17 cellular contexts compared by ENCODE assay signal in genomic region chr1:31640964-31641363, GRCh38. TPM values are rescaled to one million over a fixed set of nuclear protein-coding genes. Genes with fewer than 3 reads are reported as not detected.
DNase-seq lines count a peak whose midpoint lies in the region; ATAC-seq, FAIRE-seq and TF ChIP-seq lines count a peak whose summit lies in the region.
"Had no signal": no experiment of that assay in that cellular context is flagged by ENCODE, and none has a peak within 500 bp of the region (broad histone marks: within the 10 kb centered on the region; RNA-seq: fewer than 3 reads in every experiment).

No MANE protein-coding gene starts in this region.

- TF ChIP-seq CTCF in HepG2 (CRISPR knock-in tag; IDR thresholded peaks at IDR 0.05) = no peak
- no peak for TF ChIP-seq CTCF in right lobe of liver (IDR thresholded peaks at IDR 0.05)
- no peak for TF ChIP-seq CTCF in lung (IDR thresholded peaks at IDR 0.05; ENCODE audit: control extremely low read depth, extremely low read depth)
- TF ChIP-seq CTCF in thyroid gland (IDR thresholded peaks at IDR 0.05) = peak in 2 of 6 experiments; percentile 42 to 57

- no peak for FAIRE-seq in HepG2 (lab: Jason Lieb, UNC)
- FAIRE-seq: H54 had no signal

- H3K27ac ChIP-seq in HepG2 (ENCODE audit: extremely low read length, insufficient read depth, low read length) = no peak overlapping the region
- no peak overlapping the region for H3K27ac ChIP-seq in right lobe of liver
- H3K27ac ChIP-seq in lung (ENCODE audit: low read depth in 1 of 2, low read length in 1 of 2) = peak overlapping the region; percentile 47 to 68
- peak overlapping the region; percentile 91 to 99 (median 98) for H3K27ac ChIP-seq in thyroid gland

- CTCF ChIA-PET in HepG2 (lab: Yijun Ruan, JAX; ENCODE audit: low intra/inter-chr PET ratio, low total read pairs) = no interaction called here

- H3K4me1 ChIP-seq in HepG2 (ENCODE audit: insufficient read depth, low read length) (peaks cover 42% of the 10 kb centered on the region), right lobe of liver (peaks cover 0 to 18% (median 0%) of the 10 kb centered on the region in 4 donors), lung (ENCODE audit: control insufficient read depth in 2 of 2, insufficient read depth in 2 of 2, low read length in 2 of 2) (peaks cover 15 to 30% of the 10 kb centered on the region in 2 donors), thyroid gland (peaks cover 76 to 82% of the 10 kb centered on the region in 2 donors)

- BruUV-seq in HepG2 (replicated peaks; lab: Mats Ljungman, UMichigan) = no TSS peak

- peaks cover 17% of the 10 kb centered on the region for H3K4me1 Mint-ChIP-seq in activated T-helper 1 cell treated with anti-CD3 and anti-CD28 coated beads, Interleukin-12 subunit alpha, Interleukin-12 subunit beta, Interleukin-2, Interleukin-4 antibody, amounts not matched to agents 30 ng/mL and 10 ng/mL and 1 ng/mL, durations not matched to agents 14 hours and 24 hours and 36 hours (ENCODE audit: low read depth)

- intact Hi-C loops in HepG2 (cut with micrococcal nuclease; ENCODE audit: unreplicated experiment) = no loop called here
- intact Hi-C loops in right lobe of liver (cut with DNase I) = no loop called here
- intact Hi-C loops in thyroid gland (cut with DNase I) = no loop called here
- intact Hi-C loops in activated T-helper 1 cell treated with anti-CD3 and anti-CD28 coated beads, Interleukin-12 subunit alpha, Interleukin-12 subunit beta, Interleukin-2, Interleukin-4 antibody, amounts not matched to agents 30 ng/mL and 10 ng/mL and 1 ng/mL, durations not matched to agents 14 hours and 24 hours and 36 hours (cut with micrococcal nuclease) = loop anchor here (10.0 kb wide), 3 partner anchors 294 to 886 kb away; partner anchors contain the start of genes LAPTM5, PTP4A2 and PUM1

- TF ChIP-seq EP300 in HepG2 (IDR thresholded peaks at IDR 0.05; ENCODE audit: low read depth in 2 of 2, low read length in 2 of 2) = no peak
- TF ChIP-seq EP300 in HepG2 (CRISPR knock-in tag; IDR thresholded peaks at IDR 0.05; ENCODE audit: borderline replicate concordance) = no peak

- no peak overlapping the region for H3K9ac ChIP-seq in HepG2 (ENCODE audit: insufficient read depth, low read depth, low read length)
- H3K9ac ChIP-seq: SK-N-SH had no signal

- H3K9me3 ChIP-seq in HepG2 (ENCODE audit: low read length) = no peaks in the 10 kb centered on the region
- H3K9me3 ChIP-seq in right lobe of liver = no peaks in the 10 kb centered on the region
- no peaks in the 10 kb centered on the region for H3K9me3 ChIP-seq in lung (ENCODE audit: control insufficient read depth in 2 of 2, insufficient read depth in 1 of 2, low read length in 1 of 2)
- H3K9me3 ChIP-seq in thyroid gland = no peaks in the 10 kb centered on the region
- H3K9me3 ChIP-seq: SK-N-SH had no signal

- POLR2A ChIA-PET in HepG2 (lab: Yijun Ruan, JAX) = no interaction called here

- TF ChIP-seq POLR2A in HepG2 (IDR thresholded peaks at IDR 0.05; ENCODE audit: insufficient read depth in 1 of 2, low read depth in 2 of 2, low read length in 2 of 2) (no peak), right lobe of liver (IDR thresholded peaks at IDR 0.05) (no peak), thyroid gland (IDR thresholded peaks at IDR 0.05) (peak in 1 of 2 donors; percentile 80)

- DNase-seq in HepG2 (ENCODE audit: low spot score) (no peak), right lobe of liver (no peak), cerebellar cortex (ENCODE audit: low spot score) (peak; percentile 18), lung (ENCODE audit: low spot score) (no peak), thyroid gland (peak; percentile 58 to 59)
- no peak for DNase-seq in activated T-helper 1 cell treated with anti-CD3 and anti-CD28 coated beads, Interleukin-12 subunit alpha, Interleukin-12 subunit beta, Interleukin-2, Interleukin-4 antibody, amounts not matched to agents 30 ng/mL and 10 ng/mL and 1 ng/mL, durations not matched to agents 14 hours and 24 hours and 36 hours (ENCODE audit: low spot score)
- DNase-seq: CD4-positive, alpha-beta T cell; MV-4-11; NCI-H1417 treated with DMSO at 0.1 percent for 48 hours; NCI-H2029 treated with DMSO at 0.1 percent for 48 hours; NCI-H2227 treated with DMSO at 0.1 percent for 48 hours; NCI-H526 treated with DMSO at 0.1 percent for 48 hours; PC-3; SK-N-SH had no signal

- H3K79me2 ChIP-seq in HepG2 (ENCODE audit: insufficient read depth, low read length) = peaks cover 71% of the 10 kb centered on the region

- H2AFZ ChIP-seq in HepG2 (ENCODE audit: low read length) = no peak overlapping the region

- H3K36me3 ChIP-seq in HepG2 (replicated peaks in 1 of 2; ENCODE audit: control insufficient read depth in 1 of 2, insufficient read depth in 2 of 2, low read length in 2 of 2) = peaks cover 2 to 4% of the 10 kb centered on the region in 2 experiments; a peak in 1 of 5 replicates
- H3K36me3 ChIP-seq in right lobe of liver = no peaks in the 10 kb centered on the region
- no peaks in the 10 kb centered on the region for H3K36me3 ChIP-seq in lung (ENCODE audit: control insufficient read depth in 2 of 2, insufficient read depth in 2 of 2, low read length in 2 of 2)
- no peaks in the 10 kb centered on the region for H3K36me3 ChIP-seq in thyroid gland

- peaks cover 4% of the 10 kb centered on the region for H4K20me1 ChIP-seq in HepG2 (ENCODE audit: insufficient read depth, low read length)

- no peak overlapping the region for H3K4me3 Mint-ChIP-seq in activated T-helper 1 cell treated with anti-CD3 and anti-CD28 coated beads, Interleukin-12 subunit alpha, Interleukin-12 subunit beta, Interleukin-2, Interleukin-4 antibody, amounts not matched to agents 30 ng/mL and 10 ng/mL and 1 ng/mL, durations not matched to agents 14 hours and 24 hours and 36 hours
- H3K4me3 Mint-ChIP-seq: CD4-positive, alpha-beta T cell had no signal

- H3K27me3 ChIP-seq in HepG2 (ENCODE audit: control insufficient read depth in 1 of 2, insufficient read depth in 2 of 2, low read length in 2 of 2) = no peaks in the 10 kb centered on the region; a peak in 1 of 5 replicates
- no peaks in the 10 kb centered on the region for H3K27me3 ChIP-seq in right lobe of liver
- H3K27me3 ChIP-seq in lung (ENCODE audit: control insufficient read depth, insufficient read depth) = no peaks in the 10 kb centered on the region
- H3K27me3 ChIP-seq in thyroid gland = no peaks in the 10 kb centered on the region

- no peak overlapping the region for H3K4me3 ChIP-seq in HepG2 (replicated peaks in 1 of 3; ENCODE audit: insufficient read depth in 1 of 3, low read depth in 2 of 3, low read length in 3 of 3)
- no peak overlapping the region for H3K4me3 ChIP-seq in right lobe of liver
- H3K4me3 ChIP-seq in lung = no peak overlapping the region
- H3K4me3 ChIP-seq in thyroid gland (replicated peaks in 1 of 3) = no peak overlapping the region

- ATAC-seq in HepG2 (no peak), right lobe of liver (no peak), lung (ENCODE audit: insufficient read depth, low FRiP score) (no peak), GM21447 (IDR thresholded peaks at IDR 0.05; ENCODE audit: unreplicated experiment) (no peak), GM19351 (IDR thresholded peaks at IDR 0.05; ENCODE audit: unreplicated experiment) (no peak)
- ATAC-seq: PC-3 had no signal

- no peaks in the 10 kb centered on the region for H3K27me3 Mint-ChIP-seq in activated T-helper 1 cell treated with anti-CD3 and anti-CD28 coated beads, Interleukin-12 subunit alpha, Interleukin-12 subunit beta, Interleukin-2, Interleukin-4 antibody, amounts not matched to agents 30 ng/mL and 10 ng/mL and 1 ng/mL, durations not matched to agents 14 hours and 24 hours and 36 hours (ENCODE audit: insufficient read depth)
- H3K27me3 Mint-ChIP-seq: CD4-positive, alpha-beta T cell had no signal

- no peak for TF ChIP-seq RAD21 in HepG2 (CRISPR knock-in tag; IDR thresholded peaks at IDR 0.05)

- no peak overlapping the region for H3K4me2 ChIP-seq in HepG2 (ENCODE audit: low read depth, low read length)
- H3K4me2 ChIP-seq: SK-N-SH had no signal

- H3K36me3 Mint-ChIP-seq in activated T-helper 1 cell treated with anti-CD3 and anti-CD28 coated beads, Interleukin-12 subunit alpha, Interleukin-12 subunit beta, Interleukin-2, Interleukin-4 antibody, amounts not matched to agents 30 ng/mL and 10 ng/mL and 1 ng/mL, durations not matched to agents 14 hours and 24 hours and 36 hours (ENCODE audit: low read depth) = peaks cover 5% of the 10 kb centered on the region

- in situ Hi-C loops in HepG2 (cut with HindIII; ENCODE audit: extremely low pct_ligation_motif_present, low pct_unique_long_range_greater_than_20kb) = no loop called here

- WGBS in HepG2 (ENCODE audit: low lambda C conversion rate) = 98% methylated on average over 4 of the region's 4 CpGs
- WGBS in right lobe of liver (ENCODE audit: insufficient coverage, low coverage, low lambda C conversion rate, missing lambda C conversion rate) = 91% methylated on average over 4 of the region's 4 CpGs
- 60 to 80% methylated on average over 4 of the region's 4 CpGs for WGBS in lung, 2 donors
- WGBS in thyroid gland, 2 donors = 27 to 33% methylated on average over 4 of the region's 4 CpGs

- H3K9me3 Mint-ChIP-seq in activated T-helper 1 cell treated with anti-CD3 and anti-CD28 coated beads, Interleukin-12 subunit alpha, Interleukin-12 subunit beta, Interleukin-2, Interleukin-4 antibody, amounts not matched to agents 30 ng/mL and 10 ng/mL and 1 ng/mL, durations not matched to agents 14 hours and 24 hours and 36 hours = no peaks in the 10 kb centered on the region
- H3K9me3 Mint-ChIP-seq: CD4-positive, alpha-beta T cell had no signal

- no peak overlapping the region for H3K27ac Mint-ChIP-seq in activated T-helper 1 cell treated with anti-CD3 and anti-CD28 coated beads, Interleukin-12 subunit alpha, Interleukin-12 subunit beta, Interleukin-2, Interleukin-4 antibody, amounts not matched to agents 30 ng/mL and 10 ng/mL and 1 ng/mL, durations not matched to agents 14 hours and 24 hours and 36 hours
- H3K27ac Mint-ChIP-seq: CD4-positive, alpha-beta T cell had no signal

RNA-seq across cellular contexts. Expression of gene PEF1, which starts 3.7 kb away (rescaled TPM):
- total RNA-seq in HepG2 (2016; rRNA removed; fragmentation: Illumina TruSeq; extraction: Trizol) (57.1 and 85.7 TPM in 2 replicates), right lobe of liver (10 to 100 TPM; 23.9 to 47.5 (median 32.5) TPM), lung (10 to 100 TPM; 75.1 to 77.1 TPM), thyroid gland (100 to 1,000 TPM; 180 to 355 (median 312) TPM)
- total RNA-seq in HepG2 (2016; cell fraction: cytosol; rRNA removed; fragmentation: Illumina TruSeq; extraction: Trizol; ENCODE audit: low read depth) = 16.0 and 19.1 TPM in 2 replicates
- 57.5 and 91.4 TPM in 2 replicates for total RNA-seq in HepG2 (2016; cell fraction: insoluble cytoplasmic fraction; rRNA removed; fragmentation: Illumina TruSeq; extraction: Trizol)
- total RNA-seq in HepG2 (2016; cell fraction: membrane; rRNA removed; fragmentation: Illumina TruSeq; extraction: Trizol) = 33.1 and 34.7 TPM in 2 replicates
- 28.3 and 31.4 TPM in 2 replicates for total RNA-seq in HepG2 (2016; cell fraction: nucleus; rRNA removed; fragmentation: Illumina TruSeq; extraction: Trizol)
- polyA plus RNA-seq in HepG2 (2011; rRNA removed) (57.8 and 69.0 TPM in 2 replicates), lung (100 to 1,000 TPM in 1 of 2 donors, 10 to 100 TPM in 1; 84.5 to 103 TPM)
- 59.1 and 66.1 TPM in 2 replicates for polyA plus RNA-seq in HepG2 (2011; cell fraction: cytosol; rRNA removed)
- 28.9 TPM in 2 replicates for polyA plus RNA-seq in HepG2 (2011; cell fraction: nucleus; rRNA removed)
- 26.2 and 40.7 TPM in 2 replicates for polyA plus RNA-seq in HepG2 (2012)
- 17.0 and 18.2 TPM in 2 replicates for polyA plus RNA-seq in HepG2 (2016; cell fraction: cytosol; fragmentation: Illumina TruSeq; extraction: Trizol; ENCODE audit: low read depth)
- 103 and 109 TPM in 2 replicates for polyA plus RNA-seq in HepG2 (2016; cell fraction: insoluble cytoplasmic fraction; fragmentation: Illumina TruSeq; extraction: Trizol; ENCODE audit: low read depth)
- polyA plus RNA-seq in HepG2 (2016; cell fraction: membrane; fragmentation: Illumina TruSeq; extraction: Trizol; ENCODE audit: low read depth) = 29.6 and 30.9 TPM in 2 replicates
- polyA plus RNA-seq in HepG2 (2016; cell fraction: nucleus; fragmentation: Illumina TruSeq; extraction: Trizol; ENCODE audit: insufficient read depth, low read depth) = 43.9 and 48.1 TPM in 2 replicates
- 137 and 154 TPM in 2 replicates for polyA minus RNA-seq in HepG2 (2011; rRNA and poly(A)+ RNA removed; ENCODE audit: low replicate concordance)
- 28.9 and 36.0 TPM in 2 replicates for polyA minus RNA-seq in HepG2 (2011; cell fraction: cytosol; rRNA and poly(A)+ RNA removed)
- polyA minus RNA-seq in HepG2 (2011; cell fraction: nucleus; rRNA and poly(A)+ RNA removed) = 14.2 and 17.9 TPM in 2 replicates
- 57.6 and 66.1 TPM in 2 replicates for total RNA-seq in activated T-helper 1 cell treated with anti-CD3 and anti-CD28 coated beads, Interleukin-12 subunit alpha, Interleukin-12 subunit beta, Interleukin-2, Interleukin-4 antibody, amounts not matched to agents 30 ng/mL and 10 ng/mL and 1 ng/mL, durations not matched to agents 14 hours and 24 hours and 36 hours

RNA-seq across cellular contexts. Expression of gene HCRTR1, which starts 23.5 kb away (rescaled TPM):
- total RNA-seq in HepG2 (2016; rRNA removed; fragmentation: Illumina TruSeq; extraction: Trizol) (not detected in 2 replicates), right lobe of liver (not detected), lung (under 1 TPM in 1 of 2 donors, not detected in 1; 0.14 TPM), thyroid gland (1 to 10 TPM in 2 of 4 donors, under 1 TPM in 2; 0.40 to 5.6 (median 1.3) TPM)
- not detected in 2 replicates for total RNA-seq in HepG2 (2016; cell fraction: cytosol; rRNA removed; fragmentation: Illumina TruSeq; extraction: Trizol; ENCODE audit: low read depth)
- not detected in 2 replicates for total RNA-seq in HepG2 (2016; cell fraction: insoluble cytoplasmic fraction; rRNA removed; fragmentation: Illumina TruSeq; extraction: Trizol)
- not detected in 2 replicates for total RNA-seq in HepG2 (2016; cell fraction: membrane; rRNA removed; fragmentation: Illumina TruSeq; extraction: Trizol)
- total RNA-seq in HepG2 (2016; cell fraction: nucleus; rRNA removed; fragmentation: Illumina TruSeq; extraction: Trizol) = not detected in 2 replicates
- polyA plus RNA-seq in HepG2 (2011; rRNA removed) (0.05 TPM in 1 of 2 replicates, not detected in the other), lung (under 1 TPM in 1 of 2 donors, not detected in 1; 0.08 TPM)
- 0.03 TPM in 1 of 2 replicates, not detected in the other for polyA plus RNA-seq in HepG2 (2011; cell fraction: cytosol; rRNA removed)
- 0.13 and 0.23 TPM in 2 replicates for polyA plus RNA-seq in HepG2 (2011; cell fraction: nucleus; rRNA removed)
- 0.07 TPM in 1 of 2 replicates, not detected in the other for polyA plus RNA-seq in HepG2 (2012)
- not detected in 2 replicates for polyA plus RNA-seq in HepG2 (2016; cell fraction: cytosol; fragmentation: Illumina TruSeq; extraction: Trizol; ENCODE audit: low read depth)
- not detected in 2 replicates for polyA plus RNA-seq in HepG2 (2016; cell fraction: insoluble cytoplasmic fraction; fragmentation: Illumina TruSeq; extraction: Trizol; ENCODE audit: low read depth)
- polyA plus RNA-seq in HepG2 (2016; cell fraction: membrane; fragmentation: Illumina TruSeq; extraction: Trizol; ENCODE audit: low read depth) = not detected in 2 replicates
- polyA plus RNA-seq in HepG2 (2016; cell fraction: nucleus; fragmentation: Illumina TruSeq; extraction: Trizol; ENCODE audit: insufficient read depth, low read depth) = not detected in 2 replicates
- polyA minus RNA-seq in HepG2 (2011; rRNA and poly(A)+ RNA removed; ENCODE audit: low replicate concordance) = not detected in 2 replicates
- polyA minus RNA-seq in HepG2 (2011; cell fraction: cytosol; rRNA and poly(A)+ RNA removed) = not detected in 2 replicates
- polyA minus RNA-seq in HepG2 (2011; cell fraction: nucleus; rRNA and poly(A)+ RNA removed) = not detected in 2 replicates
- not detected in 2 replicates for total RNA-seq in activated T-helper 1 cell treated with anti-CD3 and anti-CD28 coated beads, Interleukin-12 subunit alpha, Interleukin-12 subunit beta, Interleukin-2, Interleukin-4 antibody, amounts not matched to agents 30 ng/mL and 10 ng/mL and 1 ng/mL, durations not matched to agents 14 hours and 24 hours and 36 hours
- total RNA-seq: CD4-positive, alpha-beta T cell; PC-3 had no signal

Comparison
In these comparisons a context has a peak if more than half of its experiments do, and no peak if none do; other contexts are left out.
1. DNase-seq: peak in cerebellar cortex (single experiment) and thyroid gland (2 of 2); none in HepG2 (single experiment), right lobe of liver (0 of 3), lung (single experiment) and activated T-helper 1 cell treated with anti-CD3 and anti-CD28 coated beads, Interleukin-12 subunit alpha, Interleukin-12 subunit beta, Interleukin-2, Interleukin-4 antibody, amounts not matched to agents 30 ng/mL and 10 ng/mL and 1 ng/mL, durations not matched to agents 14 hours and 24 hours and 36 hours (single experiment).
2. H3K27ac ChIP-seq: peak in lung (2 of 2) and thyroid gland (3 of 3); none in HepG2 (single experiment) and right lobe of liver (0 of 3).